In the genomic region with DNA sequence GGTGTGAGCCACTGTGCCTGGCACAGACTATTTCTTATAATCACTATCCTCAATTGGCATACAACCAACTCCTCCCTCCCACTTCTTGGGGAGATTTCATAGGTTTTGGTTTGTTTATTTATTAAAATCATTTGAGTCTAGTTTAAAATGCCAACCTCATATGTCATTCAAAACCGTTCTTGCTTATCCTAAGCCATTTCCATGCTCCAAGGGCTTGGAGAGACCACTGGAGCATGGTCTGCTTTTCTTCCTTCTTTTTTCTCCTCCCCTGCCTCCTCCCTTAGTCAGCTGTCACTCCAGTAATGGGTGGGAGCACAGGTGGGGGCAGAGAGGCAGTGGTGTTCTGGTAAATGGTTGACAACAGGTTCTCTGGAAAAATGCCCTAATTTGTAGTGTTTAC, we compare ENCODE assay signal across 29 cellular contexts. TPM values are rescaled to one million over a fixed set of nuclear protein-coding genes. Genes with fewer than 3 reads are reported as not detected.
"Had no signal": no experiment of that assay in that cellular context is flagged by ENCODE, and none has a peak within 500 bp of the region (broad histone marks: within the 10 kb centered on the region; RNA-seq: fewer than 3 reads in every experiment).

No MANE protein-coding gene starts in this region.

- H3K4me2 ChIP-seq: KMS-11, SK-N-SH had no signal

- DNase-seq: Kasumi-1; MV-4-11; NCI-H1048; NCI-H1105; NCI-H1436 treated with DMSO at 0.1 percent for 48 hours; NCI-H1694; NCI-H187 treated with DMSO at 0.1 percent for 48 hours; NCI-H2029 treated with DMSO at 0.1 percent for 48 hours; NCI-H2107; NCI-H345; NCI-H446 treated with DMSO at 0.1 percent for 48 hours; NCI-H510A treated with DMSO at 0.1 percent for 48 hours; NCI-H526; NCI-H748 treated with DMSO at 0.1 percent for 48 hours; NK-92 treated with Interleukin-12 subunit alpha and Interleukin-12 subunit beta, amount 100 ng/mL, for 24 hours; PC-3; SHP77; SK-N-SH; SW 1271; T-cell had no signal

- ATAC-seq: K562, Panc1, PC-3, T-cell had no signal

- H3K27ac Mint-ChIP-seq: T-cell had no signal

- H3K9me3 Mint-ChIP-seq: IgD-negative memory B cell, T-cell had no signal

- H3K9ac ChIP-seq: KMS-11, SK-N-SH had no signal

- FAIRE-seq: K562 had no signal

- H3K27ac ChIP-seq: KMS-11, RWPE1 had no signal

- H3K36me3 Mint-ChIP-seq: IgD-negative memory B cell, T-cell had no signal

- H3K9me3 ChIP-seq: SK-N-SH had no signal

- H3K4me3 ChIP-seq: K562 had no signal

RNA-seq across cellular contexts. Expression of a gene that starts 20.4 kb away (rescaled TPM):
- total RNA-seq: OCI-LY7 had no signal
- polyA plus RNA-seq: IgD-negative memory B cell had no signal

RNA-seq across cellular contexts. Expression of a gene that starts 41.8 kb away (rescaled TPM):
- total RNA-seq: HT1080, K562, MCF 10A, OCI-LY7, PC-3, SK-MEL-5, T-cell had no signal
- polyA plus RNA-seq: IgD-negative memory B cell, K562, SK-N-SH had no signal
